In the genomic region with DNA sequence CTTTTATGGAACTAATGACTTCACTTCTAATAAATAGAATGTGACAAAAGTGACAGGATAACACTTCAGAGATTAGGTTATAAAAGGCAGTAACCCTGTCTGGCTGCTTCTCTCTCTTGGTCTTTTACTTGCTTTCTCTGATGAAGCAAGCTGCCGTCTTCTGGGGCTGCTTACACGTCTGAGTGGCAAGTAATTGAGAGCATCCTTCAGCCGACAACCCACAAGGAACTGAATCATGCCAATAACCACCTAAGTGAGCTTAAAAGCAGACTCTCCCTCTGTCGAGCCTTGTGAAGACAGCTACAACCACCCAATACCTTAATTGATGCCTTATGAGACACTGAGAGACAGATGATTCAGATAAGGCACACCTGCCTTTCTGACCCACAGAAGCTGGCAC, we compare ENCODE assay signal across 28 cellular contexts.
A peak's percentile ranks its signal among the peaks of the same experiment; 100 is the strongest.
DNase-seq lines count a peak whose midpoint lies in the region; TF ChIP-seq lines count a peak whose summit lies in the region.
"Had no signal": no experiment of that assay in that cellular context is flagged by ENCODE, and none has a peak within 500 bp of the region (broad histone marks: within the 10 kb centered on the region; RNA-seq: fewer than 3 reads in every experiment).

No MANE protein-coding gene starts in this region.

- no peak overlapping the region for H3K27ac ChIP-seq in dorsolateral prefrontal cortex
- H3K27ac ChIP-seq: C4-2B, GM23248, PC-9, SK-N-MC had no signal

- peak overlapping the region; percentile 31 for H3K27ac Mint-ChIP-seq in glutamatergic neuron (ENCODE audit: unreplicated experiment)
- H3K27ac Mint-ChIP-seq: CD8-positive, alpha-beta memory T cell; H9; HFFc6 had no signal

- peaks cover 2% of the 10 kb centered on the region for H3K4me1 Mint-ChIP-seq in glutamatergic neuron (ENCODE audit: low read depth, unreplicated experiment)
- H3K4me1 Mint-ChIP-seq: CD8-positive, alpha-beta memory T cell had no signal

- intact Hi-C loops in dorsolateral prefrontal cortex (cut with DNase I), result no loop called here

- no peak overlapping the region for H3K4me3 ChIP-seq in dorsolateral prefrontal cortex
- H3K4me3 ChIP-seq: GM23248, PC-9, SK-N-MC had no signal

- no peaks in the 10 kb centered on the region for H3K27me3 Mint-ChIP-seq in glutamatergic neuron (ENCODE audit: unreplicated experiment)
- H3K27me3 Mint-ChIP-seq: CD8-positive, alpha-beta memory T cell had no signal

- TF ChIP-seq CTCF in glutamatergic neuron (IDR thresholded peaks at IDR 0.05; ENCODE audit: partially characterized antibody, unreplicated experiment), result no peak
- no peak for TF ChIP-seq CTCF in dorsolateral prefrontal cortex (IDR thresholded peaks at IDR 0.05 in 54 of 56, conservative IDR thresholded peaks at IDR 0.05 in 2 of 56; ENCODE audit: low read depth in 1 of 56, partially characterized antibody in 56 of 56)

- peak; percentile 47 for DNase-seq in NCI-H2171 treated with DMSO at 0.1 percent for 48 hours (lab: John Stamatoyannopoulos, UW)
- no peak for DNase-seq in NCI-H2171 (lab: John Stamatoyannopoulos, UW)
- peak; percentile 3 for DNase-seq in EH (ENCODE audit: low read depth)
- peak; percentile 51 to 76 for DNase-seq in NCI-H524 (lab: John Stamatoyannopoulos, UW)
- no peak for DNase-seq in glutamatergic neuron
- DNase-seq in hippocampal formation (lab: John Stamatoyannopoulos, UW), result no peak
- no peak for DNase-seq in amniotic stem cell (lab: John Stamatoyannopoulos, UW)
- no peak for DNase-seq in dorsolateral prefrontal cortex
- DNase-seq: AML-193; Calu3; CD8-positive, alpha-beta memory T cell; DMS153; GDM1; GM23248; H9; HFFc6; Kasumi-1; NCI-H1092; NCI-H1694; NCI-H2107; NCI-H345; NCI-H774; PC-9; RPMI8226; SHP77; SW 1271 had no signal

- H3K27me3 ChIP-seq in dorsolateral prefrontal cortex, result no peaks in the 10 kb centered on the region

- H3K36me3 Mint-ChIP-seq in glutamatergic neuron (ENCODE audit: unreplicated experiment), result no peaks in the 10 kb centered on the region
- H3K36me3 Mint-ChIP-seq: CD8-positive, alpha-beta memory T cell had no signal

- H3K4me3 Mint-ChIP-seq in glutamatergic neuron (ENCODE audit: unreplicated experiment), result no peak overlapping the region
- H3K4me3 Mint-ChIP-seq: CD8-positive, alpha-beta memory T cell; H9; HFFc6 had no signal

- H3K9me3 Mint-ChIP-seq in glutamatergic neuron (ENCODE audit: unreplicated experiment), result no peaks in the 10 kb centered on the region
- H3K9me3 Mint-ChIP-seq: CD8-positive, alpha-beta memory T cell; H9; HFFc6 had no signal

Comparison
In these comparisons a context has a peak if more than half of its experiments do, and no peak if none do; other contexts are left out.
1. DNase-seq: peak in NCI-H2171 treated with DMSO at 0.1 percent for 48 hours (single experiment), EH (single experiment) and NCI-H524 (2 of 2); none in NCI-H2171 (single experiment), glutamatergic neuron (single experiment), hippocampal formation (0 of 2), amniotic stem cell (single experiment) and dorsolateral prefrontal cortex (0 of 10).